In the genomic region with DNA sequence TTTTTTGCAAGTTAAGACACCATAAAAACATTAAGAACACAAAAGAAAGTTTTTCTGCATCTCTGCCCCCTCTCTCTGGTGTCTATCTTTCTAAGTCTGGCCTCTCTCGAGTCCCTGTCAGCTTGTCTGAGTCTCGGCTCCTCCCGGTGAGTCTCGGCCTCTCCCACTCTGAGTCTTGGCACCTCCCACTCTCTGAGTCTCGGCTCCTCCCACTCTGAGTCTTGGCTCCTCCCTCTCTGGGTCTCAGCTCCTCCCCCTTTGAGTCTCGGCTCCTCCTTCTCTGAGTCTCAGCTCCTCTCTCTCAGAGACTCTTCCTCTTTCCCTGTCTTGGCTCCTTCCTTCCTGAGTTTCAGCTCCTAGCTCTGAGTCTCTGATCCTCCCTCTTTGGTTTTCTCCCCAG, we compare ENCODE assay signal across 11 cellular contexts.
DNase-seq lines count a peak whose midpoint lies in the region; ATAC-seq, FAIRE-seq and TF ChIP-seq lines count a peak whose summit lies in the region.
"Had no signal": no experiment of that assay in that cellular context is flagged by ENCODE, and none has a peak within 500 bp of the region (broad histone marks: within the 10 kb centered on the region; RNA-seq: fewer than 3 reads in every experiment).

No MANE protein-coding gene starts in this region.

- H4K5ac ChIP-seq in H1 (ENCODE audit: insufficient read length, low read depth, low read length), result no peak overlapping the region

- no peak overlapping the region for H3K14ac ChIP-seq in H1 (ENCODE audit: insufficient read length)

- TF ChIP-seq RAD21 in H1 (IDR thresholded peaks at IDR 0.05 in 1 of 2, conservative IDR thresholded peaks at IDR 0.05 in 1 of 2; ENCODE audit: low read depth in 2 of 2, low read length in 2 of 2), result no peak

- H3K23ac ChIP-seq in H1 (ENCODE audit: insufficient read length), result no peak overlapping the region

- WGBS in H1 (ENCODE audit: extremely low coverage in 1 of 2, insufficient coverage in 1 of 2, insufficient read length in 1 of 2, insufficient replicate concordance in 2 of 2, low coverage in 1 of 2, low lambda C conversion rate in 2 of 2, missing lambda C conversion rate in 1 of 2), 2 experiments, result 70% methylated on average over 6 of the region's 6 CpGs; no CpG with 5 or more reads in 1 of the 2 experiments
- WGBS in upper lobe of left lung, 2 donors, result 61 to 75% methylated on average over 6 of the region's 6 CpGs

- H3K27ac ChIP-seq in H1 (ENCODE audit: low read depth, low read length) (no peak overlapping the region), upper lobe of left lung (no peak overlapping the region)
- H3K27ac ChIP-seq: spleen had no signal

- no peaks in the 10 kb centered on the region for H3K36me3 Mint-ChIP-seq in activated T-cell treated with anti-CD3 and anti-CD28 coated beads, Interleukin-2, amount 50 U/mL, for 4 hours (ENCODE audit: insufficient read depth)
- no peaks in the 10 kb centered on the region for H3K36me3 Mint-ChIP-seq in activated T-cell treated with anti-CD3 and anti-CD28 coated beads, Interleukin-2, amount 50 U/mL, for 24 hours (ENCODE audit: low read depth)

- H4K20me1 ChIP-seq in H1 (replicated peaks in 1 of 2; ENCODE audit: control insufficient read depth in 1 of 2, insufficient read depth in 2 of 2, low read length in 2 of 2), result no peaks in the 10 kb centered on the region

- no peak overlapping the region for H2BK15ac ChIP-seq in H1 (ENCODE audit: low read length)

- CTCF ChIA-PET in H1 (lab: Charles Lee; ENCODE audit: partially characterized antibody), result interaction anchor here (0.6 to 4.6 kb wide), 5 partner anchors 15 to 595 kb away, joined by 3 to 30 read pairs (median 3); no protein-coding TSS in a partner anchor
- CTCF ChIA-PET in GM10248 (lab: Yijun Ruan, JAX), result interaction anchor here (1.6 to 8.8 kb wide), 2 partner anchors 15 to 24 kb away, joined by 5 to 63 read pairs; no protein-coding TSS in a partner anchor

- H2BK12ac ChIP-seq in H1 (ENCODE audit: low read depth, low read length), result no peak overlapping the region

- TF ChIP-seq EP300 in H1 (IDR thresholded peaks at IDR 0.05; ENCODE audit: borderline replicate concordance in 1 of 2, low read depth in 2 of 2, low read length in 2 of 2) (no peak), upper lobe of left lung (IDR thresholded peaks at IDR 0.05) (no peak)

- FAIRE-seq in H1 (lab: Jason Lieb, UNC), result peak; percentile 84

- H3K9me3 ChIP-seq in H1 (ENCODE audit: insufficient read depth in 2 of 2, low read depth in 1 of 2, low read length in 1 of 2) (no peaks in the 10 kb centered on the region), upper lobe of left lung (no peaks in the 10 kb centered on the region)
- H3K9me3 ChIP-seq: spleen had no signal

- POLR2A ChIA-PET in H1 (lab: Charles Lee; ENCODE audit: partially characterized antibody) (no interaction called here), GM10248 (lab: Yijun Ruan, JAX) (no interaction called here)

- no peak for TF ChIP-seq CTCF in H1 (IDR thresholded peaks at IDR 0.05; ENCODE audit: control extremely low read depth in 1 of 3, insufficient read depth in 1 of 3, low read depth in 1 of 3, low read length in 3 of 3)
- no peak for TF ChIP-seq CTCF in upper lobe of left lung (IDR thresholded peaks at IDR 0.05)
- no peak for TF ChIP-seq CTCF in GM10248 (IDR thresholded peaks at IDR 0.05; ENCODE audit: control extremely low read depth, extremely low read depth, low read depth, missing control alignments)

- H3K27me3 ChIP-seq in H1 (replicated peaks in 1 of 4; ENCODE audit: control insufficient read depth in 3 of 4, extremely low read depth in 1 of 4, insufficient read depth in 3 of 4, low read length in 3 of 4) (no peaks in the 10 kb centered on the region), upper lobe of left lung (no peaks in the 10 kb centered on the region)

- no peak overlapping the region for H3K4me3 Mint-ChIP-seq in activated T-cell treated with anti-CD3 and anti-CD28 coated beads, Interleukin-2, amount 50 U/mL, for 4 hours
- no peak overlapping the region for H3K4me3 Mint-ChIP-seq in activated T-cell treated with anti-CD3 and anti-CD28 coated beads, Interleukin-2, amount 50 U/mL, for 24 hours
- H3K4me3 Mint-ChIP-seq: IgD-negative memory B cell had no signal

- H3K23me2 ChIP-seq in H1 (ENCODE audit: low read depth, low read length), result no peaks in the 10 kb centered on the region

- no peak overlapping the region for H3K4ac ChIP-seq in H1 (replicated peaks; ENCODE audit: insufficient read length, low read depth, low read length)

- no peak overlapping the region for H3K4me2 ChIP-seq in H1 (ENCODE audit: insufficient read depth in 1 of 2, low read depth in 2 of 2, low read length in 2 of 2)

- no peak overlapping the region for H2BK120ac ChIP-seq in H1 (replicated peaks; ENCODE audit: low read depth, low read length)

- H2BK20ac ChIP-seq in H1 (ENCODE audit: low read length), result no peak overlapping the region

- no peak overlapping the region for H3K56ac ChIP-seq in H1 (replicated peaks; ENCODE audit: insufficient read length, low read depth, low read length)

- H3K18ac ChIP-seq in H1 (ENCODE audit: extremely low read depth, low read length), result no peak overlapping the region

- H2AFZ ChIP-seq in H1 (ENCODE audit: low read length), result no peak overlapping the region

- H2BK5ac ChIP-seq in H1 (ENCODE audit: low read depth, low read length), result no peak overlapping the region

- H3K4me3 ChIP-seq in H1 (ENCODE audit: extremely low read depth in 1 of 4, insufficient read depth in 2 of 4, low read depth in 3 of 4, low read length in 4 of 4) (no peak overlapping the region), upper lobe of left lung (no peak overlapping the region)
- H3K4me3 ChIP-seq: spleen had no signal

- no peak overlapping the region for H3K9ac ChIP-seq in H1 (replicated peaks in 1 of 4; ENCODE audit: extremely low read depth in 1 of 4, low read depth in 3 of 4, low read length in 3 of 4)

- H3K79me1 ChIP-seq in H1 (ENCODE audit: low read depth, low read length), result no peaks in the 10 kb centered on the region

- no peaks in the 10 kb centered on the region for H3K79me2 ChIP-seq in H1 (ENCODE audit: control insufficient read depth in 1 of 2, insufficient read depth in 2 of 2, low read length in 2 of 2)

- H3K27ac Mint-ChIP-seq in activated T-cell treated with anti-CD3 and anti-CD28 coated beads, Interleukin-2, amount 50 U/mL, for 24 hours, result no peak overlapping the region
- H3K27ac Mint-ChIP-seq: IgD-negative memory B cell had no signal

- DNase-seq in activated T-cell treated with anti-CD3 and anti-CD28 coated beads, Interleukin-2, amount 50 U/mL, for 4 hours, result no peak
- DNase-seq in activated T-cell treated with anti-CD3 and anti-CD28 coated beads, Interleukin-2, amount 50 U/mL, for 24 hours, result no peak
- DNase-seq in MV-4-11 (lab: John Stamatoyannopoulos, UW) (peak; percentile 52), H1 (ENCODE audit: low read depth in 1 of 2, low spot score in 2 of 2) (peak; percentile 21 to 71), upper lobe of left lung (no peak), glomerular visceral epithelial cell (ENCODE audit: extremely low spot score) (no peak), GM10248 (ENCODE audit: extremely low spot score) (no peak)
- DNase-seq: aorta, spleen had no signal

- no peaks in the 10 kb centered on the region for H3K9me3 Mint-ChIP-seq in activated T-cell treated with anti-CD3 and anti-CD28 coated beads, Interleukin-2, amount 50 U/mL, for 4 hours
- H3K9me3 Mint-ChIP-seq in activated T-cell treated with anti-CD3 and anti-CD28 coated beads, Interleukin-2, amount 50 U/mL, for 24 hours, result no peaks in the 10 kb centered on the region
- H3K9me3 Mint-ChIP-seq: IgD-negative memory B cell had no signal

- no peak overlapping the region for H4K8ac ChIP-seq in H1 (ENCODE audit: extremely low read depth, insufficient read depth, low read length)

- peak; percentile 70 to 77 for ATAC-seq in activated T-cell treated with anti-CD3 and anti-CD28 coated beads, Interleukin-2, amount 50 U/mL, for 4 hours
- ATAC-seq in upper lobe of left lung (ENCODE audit: low FRiP score in 2 of 2) (peak; percentile 41 to 55), GM18517 (IDR thresholded peaks at IDR 0.05; ENCODE audit: unreplicated experiment) (no peak)

- H3K36me3 ChIP-seq in H1 (ENCODE audit: control insufficient read depth in 2 of 4, insufficient read depth in 4 of 4, low read length in 3 of 4) (no peaks in the 10 kb centered on the region), upper lobe of left lung (no peaks in the 10 kb centered on the region)
- H3K36me3 ChIP-seq: spleen had no signal

- peaks cover 20% of the 10 kb centered on the region for H3K27me3 Mint-ChIP-seq in activated T-cell treated with anti-CD3 and anti-CD28 coated beads, Interleukin-2, amount 50 U/mL, for 4 hours (ENCODE audit: low read depth)
- peaks cover 49% of the 10 kb centered on the region for H3K27me3 Mint-ChIP-seq in activated T-cell treated with anti-CD3 and anti-CD28 coated beads, Interleukin-2, amount 50 U/mL, for 24 hours

- TF ChIP-seq POLR2A in H1 (IDR thresholded peaks at IDR 0.05; ENCODE audit: control extremely low read depth in 1 of 2, low read depth in 2 of 2, low read length in 2 of 2) (no peak), upper lobe of left lung (IDR thresholded peaks at IDR 0.05) (no peak)

- H4K91ac ChIP-seq in H1 (replicated peaks; ENCODE audit: insufficient read length, low read length), result no peak overlapping the region

- no peak overlapping the region for H2AK5ac ChIP-seq in H1 (ENCODE audit: low read depth, low read length)

- no peaks in the 10 kb centered on the region for H3K4me1 Mint-ChIP-seq in activated T-cell treated with anti-CD3 and anti-CD28 coated beads, Interleukin-2, amount 50 U/mL, for 4 hours (ENCODE audit: low read depth)
- H3K4me1 Mint-ChIP-seq in activated T-cell treated with anti-CD3 and anti-CD28 coated beads, Interleukin-2, amount 50 U/mL, for 24 hours (ENCODE audit: low read depth), result no peaks in the 10 kb centered on the region
- H3K4me1 Mint-ChIP-seq: IgD-negative memory B cell had no signal

- H3K4me1 ChIP-seq in H1 (replicated peaks in 1 of 4; ENCODE audit: control insufficient read depth in 3 of 4, insufficient read depth in 4 of 4, low read length in 3 of 4), result peaks cover 0 to under 1% (median 0%) of the 10 kb centered on the region in 4 experiments; a peak in 1 of 7 replicates
- peaks cover 0 to 6% (median 4%) of the 10 kb centered on the region in 4 donors for H3K4me1 ChIP-seq in upper lobe of left lung

TF ChIP-seq in H1, 55 proteins besides CTCF, POLR2A, EP300 and RAD21 (continues in another document):
- TF ChIP-seq KDM1A (IDR thresholded peaks at IDR 0.05; ENCODE audit: borderline replicate concordance, low read length) (no peak), POLR2AphosphoS5 (IDR thresholded peaks at IDR 0.05; ENCODE audit: low read depth, low read length) (no peak), BACH1 (IDR thresholded peaks at IDR 0.05; ENCODE audit: low read length) (no peak), SIX5 (IDR thresholded peaks at IDR 0.05; ENCODE audit: low read depth, low read length) (no peak), GTF2F1 (IDR thresholded peaks at IDR 0.05; ENCODE audit: borderline replicate concordance, low read depth, low read length) (no peak), EZH2 (IDR thresholded peaks at IDR 0.05; ENCODE audit: low read depth, low read length, severe bottlenecking) (no peak), JUN (IDR thresholded peaks at IDR 0.05; ENCODE audit: low read depth, low read length) (no peak), HDAC6 (IDR thresholded peaks at IDR 0.05; ENCODE audit: low read depth, low read length) (no peak)

Comparison
In these comparisons a context has a peak if more than half of its experiments do, and no peak if none do; other contexts are left out.
1. DNase-seq: peak in MV-4-11 (single experiment) and H1 (2 of 2); none in activated T-cell treated with anti-CD3 and anti-CD28 coated beads, Interleukin-2, amount 50 U/mL, for 4 hours (single experiment), activated T-cell treated with anti-CD3 and anti-CD28 coated beads, Interleukin-2, amount 50 U/mL, for 24 hours (single experiment), upper lobe of left lung (0 of 2), glomerular visceral epithelial cell (single experiment) and GM10248 (single experiment).